In genomic region chr3:59388555-59389280, GRCh38 we compare ENCODE assay signal across 11 cellular contexts.
DNase-seq lines count a peak whose midpoint lies in the region; ATAC-seq and TF ChIP-seq lines count a peak whose summit lies in the region.
"Had no signal": no experiment of that assay in that cellular context is flagged by ENCODE, and none has a peak within 500 bp of the region (broad histone marks: within the 10 kb centered on the region; RNA-seq: fewer than 3 reads in every experiment).

No MANE protein-coding gene starts in this region.

- no peaks in the 10 kb centered on the region for H3K27me3 Mint-ChIP-seq in activated T-helper 17 cell treated with anti-CD3 and anti-CD28 coated beads, Interleukin-2, amount 50 U/mL, for 72 hours

- peaks cover 37% of the 10 kb centered on the region for H3K4me1 Mint-ChIP-seq in activated T-helper 17 cell treated with anti-CD3 and anti-CD28 coated beads, Interleukin-2, amount 50 U/mL, for 72 hours

- H3K4me3 ChIP-seq in GM12864 (ENCODE audit: low read depth, low read length), result no peak overlapping the region
- H3K4me3 ChIP-seq: esophagus muscularis mucosa had no signal

- no peaks in the 10 kb centered on the region for H3K36me3 Mint-ChIP-seq in activated T-helper 17 cell treated with anti-CD3 and anti-CD28 coated beads, Interleukin-2, amount 50 U/mL, for 72 hours (ENCODE audit: low read depth)

- no peak for TF ChIP-seq CTCF in GM12864 (IDR thresholded peaks at IDR 0.05; ENCODE audit: low read depth, low read length, missing control alignments)

- DNase-seq in GM12864 (ENCODE audit: low read depth) (peak; percentile 73), hippocampal formation (lab: John Stamatoyannopoulos, UW) (no peak), NCI-H524 treated with DMSO at 0.1 percent for 48 hours (lab: John Stamatoyannopoulos, UW) (no peak), NAMALWA (ENCODE audit: low spot score) (no peak)
- DNase-seq in NK-92 treated with Interleukin-12 subunit alpha and Interleukin-12 subunit beta, amount 100 ng/mL, for 24 hours (lab: John Stamatoyannopoulos, UW), result no peak
- DNase-seq: activated effector memory CD4-positive, alpha-beta T cell treated with Interleukin-2 at 50 U/mL for 16 hours; DND-41 had no signal

- H3K27ac Mint-ChIP-seq in activated T-helper 17 cell treated with anti-CD3 and anti-CD28 coated beads, Interleukin-2, amount 50 U/mL, for 72 hours, result peak overlapping the region; percentile 89

- H3K9me3 Mint-ChIP-seq in activated T-helper 17 cell treated with anti-CD3 and anti-CD28 coated beads, Interleukin-2, amount 50 U/mL, for 72 hours, result peaks cover 4% of the 10 kb centered on the region

- peak overlapping the region; percentile 70 for H3K4me3 Mint-ChIP-seq in activated T-helper 17 cell treated with anti-CD3 and anti-CD28 coated beads, Interleukin-2, amount 50 U/mL, for 72 hours

- ATAC-seq in GM19395 (IDR thresholded peaks at IDR 0.05; ENCODE audit: unreplicated experiment), result peak; percentile 66
- ATAC-seq in HG03175 (IDR thresholded peaks at IDR 0.05; ENCODE audit: unreplicated experiment), result peak; percentile 38
- ATAC-seq in activated T-helper 17 cell treated with anti-CD3 and anti-CD28 coated beads, Interleukin-2, amount 50 U/mL, for 72 hours (replicated peaks), result peak; percentile 86
